Comparison of ENCODE assay signal across 1 cellular context in genomic region chr5:179300834-179301233, GRCh38.
TF ChIP-seq lines count a peak whose summit lies in the region.

No MANE protein-coding gene starts in this region.

TF ChIP-seq in GM23338, 12 proteins besides CTCF, POLR2A, EP300 and RAD21 (continued from another document):
- TF ChIP-seq ZNF462 (CRISPR knock-in tag; IDR thresholded peaks at IDR 0.05) (no peak), ETS1 (IDR thresholded peaks at IDR 0.05) (no peak), NANOG (IDR thresholded peaks at IDR 0.05; ENCODE audit: borderline replicate concordance) (no peak), EZH2 (IDR thresholded peaks at IDR 0.05; ENCODE audit: low read depth, unreplicated experiment) (no peak), STAT1 (IDR thresholded peaks at IDR 0.05; ENCODE audit: unreplicated experiment) (no peak)
